16 cellular contexts compared by ENCODE assay signal in the genomic region with DNA sequence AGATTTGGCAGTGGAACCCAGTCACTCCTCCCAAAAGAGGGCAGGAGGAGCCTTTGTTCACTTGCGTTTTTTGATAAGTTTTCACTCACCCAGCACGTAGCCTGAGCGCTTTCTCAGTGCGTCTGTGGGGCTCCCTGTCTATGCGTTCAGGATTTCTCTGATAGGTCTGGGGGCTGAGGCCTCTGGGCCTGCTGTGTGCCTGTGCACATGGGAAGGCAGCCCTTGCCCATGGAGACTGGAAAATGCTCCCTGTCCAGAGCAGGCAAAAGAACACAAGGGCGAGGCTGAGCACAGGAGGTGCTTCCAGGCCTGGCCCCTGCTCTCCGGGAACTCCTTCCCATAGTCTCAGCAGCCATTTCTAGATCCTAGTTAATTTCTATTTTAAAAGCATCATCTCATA.
DNase-seq lines count a peak whose midpoint lies in the region; ATAC-seq and TF ChIP-seq lines count a peak whose summit lies in the region.
"Had no signal": no experiment of that assay in that cellular context is flagged by ENCODE, and none has a peak within 500 bp of the region (broad histone marks: within the 10 kb centered on the region; RNA-seq: fewer than 3 reads in every experiment).

No MANE protein-coding gene starts in this region.

- DNase-seq in Right ventricle myocardium superior (no peak), left ventricle myocardium superior (no peak), endodermal cell (peak; percentile 29), neuronal stem cell (ENCODE audit: low spot score) (no peak), A172 (ENCODE audit: low spot score) (no peak), NCI-H82 treated with DMSO at 0.1 percent for 48 hours (lab: John Stamatoyannopoulos, UW; ENCODE audit: unreplicated experiment) (no peak), GM23248 (no peak)
- DNase-seq: 8988T; ACHN; CD4-positive, CD25-positive, alpha-beta regulatory T cell; DMS53; GF-D8 had no signal

- H3K9ac ChIP-seq in endodermal cell (ENCODE audit: extremely low read depth, low read length, poor library complexity, severe bottlenecking) (no peak overlapping the region), neuronal stem cell (ENCODE audit: low read depth, low read length, poor library complexity) (no peak overlapping the region), GM23248 (no peak overlapping the region)
- H3K9ac ChIP-seq: BLaER1 treated with 17β-estradiol and CSF1 and Interleukin-3, amounts not matched to agents 10 nM and 100 nM had no signal

- no peak overlapping the region for H3K4me3 ChIP-seq in endodermal cell (ENCODE audit: low read length)
- H3K4me3 ChIP-seq in neuronal stem cell (ENCODE audit: low read length in 2 of 2) = no peak overlapping the region
- H3K4me3 ChIP-seq in GM23248 = no peak overlapping the region
- H3K4me3 ChIP-seq: BLaER1 treated with 17β-estradiol and CSF1 and Interleukin-3, amounts not matched to agents 10 nM and 100 nM; K562 had no signal

- H3K79me1 ChIP-seq in neuronal stem cell (ENCODE audit: low read depth, low read length) = no peaks in the 10 kb centered on the region

- peaks cover 20% of the 10 kb centered on the region for H3K4me1 Mint-ChIP-seq in endodermal cell
- H3K4me1 Mint-ChIP-seq: CD4-positive, CD25-positive, alpha-beta regulatory T cell had no signal

- H2AK5ac ChIP-seq in neuronal stem cell (ENCODE audit: low read depth, low read length) = peak overlapping the region; percentile 65

- H2BK5ac ChIP-seq in neuronal stem cell (ENCODE audit: low read length) = no peak overlapping the region

- in situ Hi-C loops in GM23248 (cut with MboI) = no loop called here

- H4K91ac ChIP-seq in neuronal stem cell (ENCODE audit: low read depth, low read length, poor library complexity) = no peak overlapping the region

- no peaks in the 10 kb centered on the region for H3K36me3 Mint-ChIP-seq in endodermal cell (ENCODE audit: low read depth)
- H3K36me3 Mint-ChIP-seq: CD4-positive, CD25-positive, alpha-beta regulatory T cell had no signal

- H3K4me2 ChIP-seq in neuronal stem cell (ENCODE audit: insufficient read depth, low read length, poor library complexity, severe bottlenecking) = no peak overlapping the region
- no peak overlapping the region for H3K4me2 ChIP-seq in GM23248 (ENCODE audit: unreplicated experiment)
- H3K4me2 ChIP-seq: BLaER1 treated with 17β-estradiol and CSF1 and Interleukin-3, amounts not matched to agents 10 nM and 100 nM had no signal

- peak overlapping the region; percentile 82 for H3K18ac ChIP-seq in neuronal stem cell (ENCODE audit: low read length)

- H3K4ac ChIP-seq in neuronal stem cell (ENCODE audit: low read length) = no peak overlapping the region

- TF ChIP-seq CTCF in endodermal cell (conservative IDR thresholded peaks at IDR 0.05) = no peak

- H3K79me2 ChIP-seq in GM23248 (ENCODE audit: insufficient read depth) = no peaks in the 10 kb centered on the region

- H3K27ac Mint-ChIP-seq in endodermal cell = no peak overlapping the region
- H3K27ac Mint-ChIP-seq: CD4-positive, CD25-positive, alpha-beta regulatory T cell had no signal

- H3K4me1 ChIP-seq in endodermal cell (ENCODE audit: control insufficient read depth, insufficient read depth, low read length) (peaks cover 11% of the 10 kb centered on the region), neuronal stem cell (ENCODE audit: control insufficient read depth in 2 of 2, insufficient read depth in 1 of 2, low read depth in 1 of 2, low read length in 2 of 2) (peaks cover 11 to 33% of the 10 kb centered on the region in 2 donors), GM23248 (ENCODE audit: insufficient read depth) (no peaks in the 10 kb centered on the region)
- H3K4me1 ChIP-seq: BLaER1 treated with 17β-estradiol and CSF1 and Interleukin-3, amounts not matched to agents 10 nM and 100 nM had no signal

- no peaks in the 10 kb centered on the region for H4K20me1 ChIP-seq in GM23248 (ENCODE audit: insufficient read depth)
- H4K20me1 ChIP-seq: BLaER1 treated with 17β-estradiol and CSF1 and Interleukin-3, amounts not matched to agents 10 nM and 100 nM had no signal

- ATAC-seq in Right ventricle myocardium superior (ENCODE audit: poor library complexity) (peak; percentile 22), left ventricle myocardium superior (no peak)
- ATAC-seq: HCT116, HepG2, K562 had no signal

- WGBS in endodermal cell (ENCODE audit: insufficient coverage in 1 of 2, insufficient read length in 1 of 2), 2 experiments = 89% methylated on average over 7 of the region's 7 CpGs
- WGBS in neuronal stem cell (ENCODE audit: extremely low coverage in 2 of 2, insufficient read length in 2 of 2, insufficient replicate concordance in 1 of 2), 2 donors = no CpG with 5 or more reads among the region's 7 CpGs
- 54 to 55% methylated on average over 7 of the region's 7 CpGs for WGBS in GM23248 (ENCODE audit: low coverage in 1 of 2, low lambda C conversion rate in 2 of 2, missing lambda C conversion rate in 2 of 2), 2 experiments

- H2BK12ac ChIP-seq in neuronal stem cell (ENCODE audit: low read length) = no peak overlapping the region

- intact Hi-C loops in Right ventricle myocardium superior (cut with DNase I) (no loop called here), left ventricle myocardium superior (cut with micrococcal nuclease) (no loop called here)

- no peak overlapping the region for H3K23ac ChIP-seq in neuronal stem cell (ENCODE audit: low read depth, low read length, poor library complexity)

- no peak overlapping the region for H4K8ac ChIP-seq in neuronal stem cell (ENCODE audit: low read depth, low read length)

- H3K9me2 ChIP-seq in GM23248 (ENCODE audit: insufficient read depth) = no peaks in the 10 kb centered on the region

- H3K36me3 ChIP-seq in endodermal cell (ENCODE audit: control insufficient read depth, insufficient read depth, low read length) (no peaks in the 10 kb centered on the region), neuronal stem cell (replicated peaks in 1 of 2; ENCODE audit: control insufficient read depth in 2 of 2, insufficient read depth in 2 of 2, low read length in 2 of 2) (no peaks in the 10 kb centered on the region), GM23248 (ENCODE audit: low read depth) (no peaks in the 10 kb centered on the region)
- H3K36me3 ChIP-seq: BLaER1 treated with 17β-estradiol and CSF1 and Interleukin-3, amounts not matched to agents 10 nM and 100 nM had no signal

- H3K9me3 Mint-ChIP-seq in endodermal cell = no peaks in the 10 kb centered on the region
- H3K9me3 Mint-ChIP-seq: CD4-positive, CD25-positive, alpha-beta regulatory T cell had no signal

- no peaks in the 10 kb centered on the region for H3F3A ChIP-seq in GM23248 (ENCODE audit: insufficient read depth)

- H3K14ac ChIP-seq in neuronal stem cell (ENCODE audit: low read length) = no peak overlapping the region

- H3K27me3 ChIP-seq in endodermal cell (ENCODE audit: control insufficient read depth, insufficient read depth, low read length, poor library complexity, severe bottlenecking) (no peaks in the 10 kb centered on the region), neuronal stem cell (ENCODE audit: control insufficient read depth in 3 of 3, insufficient read depth in 3 of 3, low read depth in 1 of 3, low read length in 3 of 3) (no peaks in the 10 kb centered on the region), GM23248 (replicated peaks; ENCODE audit: insufficient read depth) (peaks cover 9% of the 10 kb centered on the region; the same call in 1 of the 2 replicates)
- H3K27me3 ChIP-seq: BLaER1 treated with 17β-estradiol and CSF1 and Interleukin-3, amounts not matched to agents 10 nM and 100 nM had no signal

- H3K27me3 Mint-ChIP-seq in endodermal cell (ENCODE audit: insufficient read depth) = no peaks in the 10 kb centered on the region

- no peaks in the 10 kb centered on the region for H3K9me3 ChIP-seq in endodermal cell (ENCODE audit: control insufficient read depth, low read length)
- H3K9me3 ChIP-seq in neuronal stem cell (replicated peaks in 1 of 2; ENCODE audit: control insufficient read depth in 2 of 2, insufficient read depth in 1 of 2, low read depth in 1 of 2, low read length in 2 of 2) = no peaks in the 10 kb centered on the region
- H3K9me3 ChIP-seq in GM23248 (ENCODE audit: low read depth) = no peaks in the 10 kb centered on the region
- H3K9me3 ChIP-seq: BLaER1 treated with 17β-estradiol and CSF1 and Interleukin-3, amounts not matched to agents 10 nM and 100 nM had no signal

- H2AFZ ChIP-seq in neuronal stem cell (ENCODE audit: low read length) (no peak overlapping the region), GM23248 (no peak overlapping the region)

- H3K4me3 Mint-ChIP-seq in endodermal cell = no peak overlapping the region
- H3K4me3 Mint-ChIP-seq: CD4-positive, CD25-positive, alpha-beta regulatory T cell had no signal

- H3K27ac ChIP-seq in endodermal cell (ENCODE audit: low read depth, low read length) (no peak overlapping the region), neuronal stem cell (replicated peaks; ENCODE audit: low read length) (no peak overlapping the region), GM23248 (no peak overlapping the region)
- H3K27ac ChIP-seq: BLaER1 treated with 17β-estradiol and CSF1 and Interleukin-3, amounts not matched to agents 10 nM and 100 nM had no signal

- H2BK15ac ChIP-seq in neuronal stem cell (ENCODE audit: low read length) = no peak overlapping the region

- peak overlapping the region; percentile 73 for H2BK120ac ChIP-seq in neuronal stem cell (ENCODE audit: low read depth, low read length)
